ENCODE assay signal across 1 cellular context in the genomic region with DNA sequence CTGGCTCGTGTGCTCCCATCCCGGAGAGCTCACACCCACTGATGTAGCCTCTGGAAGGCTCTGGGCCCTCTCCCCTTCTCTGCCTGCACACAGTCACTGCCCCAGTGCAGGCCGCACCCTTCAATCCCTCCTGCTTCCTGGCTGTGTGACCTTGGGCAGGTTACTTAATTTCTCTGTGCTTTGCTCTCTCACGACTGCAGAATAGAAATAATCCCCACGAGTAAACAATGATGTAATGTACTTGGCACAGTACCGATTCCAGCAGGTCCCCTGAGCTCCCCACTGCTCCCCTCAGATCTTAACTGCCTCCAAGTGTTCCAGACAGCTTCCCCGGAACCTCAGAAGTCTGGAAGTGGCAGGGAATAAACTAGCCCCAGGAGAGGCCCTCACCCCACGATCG.
TF ChIP-seq lines count a peak whose summit lies in the region.

No MANE protein-coding gene starts in this region.

TF ChIP-seq in GM23338, 12 proteins besides CTCF, POLR2A, EP300 and RAD21 (continued from another document):
- TF ChIP-seq CREB1 (CRISPR knock-in tag; IDR thresholded peaks at IDR 0.05; ENCODE audit: low read depth): no peak
- no peak for TF ChIP-seq EZH2phosphoT487 (IDR thresholded peaks at IDR 0.05; ENCODE audit: unreplicated experiment)
